8 cellular contexts compared by ENCODE assay signal in the genomic region with DNA sequence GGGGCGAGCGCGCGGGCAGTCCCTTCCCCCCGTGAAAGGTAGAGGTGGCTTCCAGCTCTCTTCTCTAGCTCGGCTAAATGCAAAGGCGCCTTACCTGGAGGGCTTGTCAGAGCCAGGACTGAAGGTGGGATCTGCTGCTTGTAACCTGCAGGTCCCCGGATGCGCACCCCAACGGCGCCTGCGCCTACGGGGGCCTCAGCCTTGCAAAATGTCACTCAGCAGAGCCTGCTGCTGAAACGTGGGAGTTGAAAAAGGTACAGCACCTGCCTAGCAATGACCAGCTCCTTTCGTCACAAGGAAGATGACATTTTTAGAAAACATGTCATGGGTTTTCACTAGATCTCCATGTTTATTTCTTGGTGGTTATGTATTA. TPM values are rescaled to one million over a fixed set of nuclear protein-coding genes. Genes with fewer than 3 reads are reported as not detected.
DNase-seq lines count a peak whose midpoint lies in the region; ATAC-seq and TF ChIP-seq lines count a peak whose summit lies in the region.

No MANE protein-coding gene starts in this region.

- no peak for TF ChIP-seq CTCF in cardiac muscle cell (IDR thresholded peaks at IDR 0.05; ENCODE audit: low read depth, low read length)

- intact Hi-C loops in Right ventricle myocardium inferior (cut with DNase I): loop anchor here (2.0 to 5.0 kb wide), 3 partner anchors 83 to 185 kb away; a partner anchor contains a TSS

- peaks cover 27% of the 10 kb centered on the region for H3K36me3 Mint-ChIP-seq in effector memory CD8-positive, alpha-beta T cell (ENCODE audit: insufficient read depth)
- H3K36me3 Mint-ChIP-seq in stimulated activated effector memory CD8-positive, alpha-beta T cell treated with anti-CD3 and anti-CD28 coated beads, Interleukin-12 subunit alpha, Interleukin-12 subunit beta, amount 100 ng/mL, for 72 hours: peaks cover 35% of the 10 kb centered on the region

- H3K4me3 ChIP-seq in cardiac muscle cell (peak overlapping the region; percentile 65), muscle layer of duodenum (ENCODE audit: low read depth in 1 of 2, low read length in 2 of 2) (peak overlapping the region; percentile 93 to 95)

- H3K27me3 ChIP-seq in cardiac muscle cell (no peaks in the 10 kb centered on the region), muscle layer of duodenum (ENCODE audit: low read depth, low read length) (no peaks in the 10 kb centered on the region)

- H3K27me3 Mint-ChIP-seq in effector memory CD8-positive, alpha-beta T cell: no peaks in the 10 kb centered on the region

- H3K9me3 ChIP-seq in cardiac muscle cell (ENCODE audit: low read depth): no peaks in the 10 kb centered on the region
- no peaks in the 10 kb centered on the region for H3K9me3 ChIP-seq in muscle layer of duodenum (ENCODE audit: control insufficient read depth in 1 of 2, low read length in 2 of 2)

- H3K9me3 Mint-ChIP-seq in effector memory CD8-positive, alpha-beta T cell: no peaks in the 10 kb centered on the region
- H3K9me3 Mint-ChIP-seq in stimulated activated effector memory CD8-positive, alpha-beta T cell treated with anti-CD3 and anti-CD28 coated beads, Interleukin-12 subunit alpha, Interleukin-12 subunit beta, amount 100 ng/mL, for 72 hours: no peaks in the 10 kb centered on the region

- peaks cover 18% of the 10 kb centered on the region for H3K4me1 ChIP-seq in cardiac muscle cell (ENCODE audit: low read depth)
- peaks cover 0 to 8% of the 10 kb centered on the region in 2 donors for H3K4me1 ChIP-seq in muscle layer of duodenum (ENCODE audit: control insufficient read depth in 1 of 2, insufficient read depth in 2 of 2, low read length in 2 of 2)

- peaks cover 7% of the 10 kb centered on the region for H3K36me3 ChIP-seq in cardiac muscle cell
- H3K36me3 ChIP-seq in muscle layer of duodenum (ENCODE audit: control insufficient read depth in 1 of 2, insufficient read depth in 2 of 2, low read length in 2 of 2): no peaks in the 10 kb centered on the region

- peak overlapping the region; percentile 90 to 98 for H3K27ac Mint-ChIP-seq in effector memory CD8-positive, alpha-beta T cell
- H3K27ac Mint-ChIP-seq in stimulated activated effector memory CD8-positive, alpha-beta T cell treated with anti-CD3 and anti-CD28 coated beads, Interleukin-12 subunit alpha, Interleukin-12 subunit beta, amount 100 ng/mL, for 72 hours: peak overlapping the region; percentile 91

- H3K4me3 Mint-ChIP-seq in effector memory CD8-positive, alpha-beta T cell: peak overlapping the region; percentile 85 to 89
- H3K4me3 Mint-ChIP-seq in stimulated activated effector memory CD8-positive, alpha-beta T cell treated with anti-CD3 and anti-CD28 coated beads, Interleukin-12 subunit alpha, Interleukin-12 subunit beta, amount 100 ng/mL, for 72 hours: peak overlapping the region; percentile 94

- DNase-seq in cardiac muscle cell (ENCODE audit: low read depth in 1 of 2, low spot score in 1 of 2): peak; percentile 14 to 49
- DNase-seq in Right ventricle myocardium inferior (ENCODE audit: missing footprints): no peak
- peak; percentile 25 for DNase-seq in NCI-H2107 (lab: John Stamatoyannopoulos, UW)
- DNase-seq in activated CD8-positive, alpha-beta memory T cell treated with anti-CD3 and anti-CD28 coated beads for 24 hours: peak; percentile 86
- DNase-seq in effector memory CD8-positive, alpha-beta T cell: peak; percentile 60 to 67 (median 61)
- peak in 1 of 2 donors; percentile 41 for DNase-seq in stimulated activated effector memory CD8-positive, alpha-beta T cell treated with anti-CD3 and anti-CD28 coated beads, Interleukin-12 subunit alpha, Interleukin-12 subunit beta, amount 100 ng/mL, for 72 hours (ENCODE audit: low spot score in 2 of 2)

- peaks cover 31 to 36% of the 10 kb centered on the region in 2 donors for H3K4me1 Mint-ChIP-seq in effector memory CD8-positive, alpha-beta T cell (ENCODE audit: low read depth in 2 of 2)
- H3K4me1 Mint-ChIP-seq in stimulated activated effector memory CD8-positive, alpha-beta T cell treated with anti-CD3 and anti-CD28 coated beads, Interleukin-12 subunit alpha, Interleukin-12 subunit beta, amount 100 ng/mL, for 72 hours: peaks cover 32% of the 10 kb centered on the region

- H3K27ac ChIP-seq in cardiac muscle cell (peak overlapping the region; percentile 96), muscle layer of duodenum (ENCODE audit: low read length) (peak overlapping the region; percentile 93)

- ATAC-seq in Right ventricle myocardium inferior (no peak), HG03025 (IDR thresholded peaks at IDR 0.05; ENCODE audit: low FRiP score, unreplicated experiment) (peak; percentile 30)
- ATAC-seq in effector memory CD8-positive, alpha-beta T cell (replicated peaks): peak; percentile 37
- peak; percentile 54 for ATAC-seq in stimulated activated effector memory CD8-positive, alpha-beta T cell treated with anti-CD3 and anti-CD28 coated beads, Interleukin-12 subunit alpha, Interleukin-12 subunit beta, amount 100 ng/mL, for 72 hours

RNA-seq across cellular contexts. Expression of a gene that starts 0.6 kb away (rescaled TPM):
- total RNA-seq in cardiac muscle cell (16.7 and 18.8 TPM in 2 replicates), Right ventricle myocardium inferior (11.5 TPM)
- 21.5 and 35.1 TPM in 2 replicates for polyA plus RNA-seq in cardiac muscle cell

RNA-seq across cellular contexts. Expression of a gene that starts 0.8 kb away (rescaled TPM):
- 10.5 and 18.4 TPM in 2 replicates for total RNA-seq in cardiac muscle cell
- 20.4 and 23.6 TPM in 2 replicates for polyA plus RNA-seq in cardiac muscle cell
- 6.1 TPM for total RNA-seq in Right ventricle myocardium inferior
